In the genomic region with DNA sequence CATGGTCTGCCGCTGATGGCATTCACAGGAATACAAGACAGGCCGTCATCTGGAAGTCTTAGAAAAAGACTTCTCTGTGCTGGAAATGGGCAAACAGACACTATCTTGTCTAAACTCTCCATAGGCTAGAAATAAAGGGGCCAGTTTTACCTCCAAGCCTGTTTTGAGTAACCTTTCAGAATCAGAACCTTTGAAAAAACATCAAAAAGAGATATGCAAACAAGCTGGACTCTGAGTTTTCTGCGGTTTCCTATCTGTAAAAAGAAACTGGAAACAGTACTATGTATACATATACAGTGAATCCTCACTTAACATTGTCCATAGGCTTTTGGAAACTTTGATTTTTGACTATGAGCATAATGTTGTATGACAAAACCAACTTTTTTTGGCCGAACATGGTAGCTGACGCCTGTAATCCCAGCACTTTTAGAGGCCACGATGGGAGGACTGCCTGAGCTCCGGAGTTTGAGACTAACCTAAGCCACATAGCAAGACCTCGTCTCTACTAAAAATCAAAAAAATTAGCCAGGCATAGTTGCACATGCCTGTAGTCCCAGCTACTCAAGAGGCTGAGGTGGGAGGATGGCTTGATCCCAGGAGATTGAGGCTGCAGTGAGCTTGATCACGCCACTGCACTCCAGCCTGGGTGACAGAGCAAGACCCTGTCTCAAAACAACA, we compare ENCODE assay signal across 15 cellular contexts.
DNase-seq lines count a peak whose midpoint lies in the region; ATAC-seq and TF ChIP-seq lines count a peak whose summit lies in the region.
"Had no signal": no experiment of that assay in that cellular context is flagged by ENCODE, and none has a peak within 500 bp of the region (broad histone marks: within the 10 kb centered on the region; RNA-seq: fewer than 3 reads in every experiment).

No MANE protein-coding gene starts in this region.

- H3K36me3 ChIP-seq in MM.1S (replicated peaks; ENCODE audit: insufficient read depth, low read length): no peaks in the 10 kb centered on the region

- H3K36me3 Mint-ChIP-seq in natural killer cell treated with Interleukin-12 subunit alpha and Interleukin-12 subunit beta and Interleukin-15 and Interleukin-18, amount 100 ng/mL, for 72 hours: no peaks in the 10 kb centered on the region
- H3K36me3 Mint-ChIP-seq: CD8-positive, alpha-beta memory T cell; T-cell had no signal

- H3F3A ChIP-seq in MM.1S (ENCODE audit: insufficient read depth, low read length): no peaks in the 10 kb centered on the region

- no peaks in the 10 kb centered on the region for H4K20me1 ChIP-seq in MM.1S (ENCODE audit: insufficient read depth, low read length)

- no peaks in the 10 kb centered on the region for H3K9me2 ChIP-seq in MM.1S (replicated peaks; ENCODE audit: insufficient read depth, low read length)

- no peak overlapping the region for H2AFZ ChIP-seq in MM.1S (ENCODE audit: low read length)

- H3K27me3 ChIP-seq in MM.1S (replicated peaks; ENCODE audit: insufficient read depth, low read length): peaks cover 8% of the 10 kb centered on the region

- TF ChIP-seq CTCF in GM20000 (IDR thresholded peaks at IDR 0.05; ENCODE audit: extremely low read depth, missing control alignments): no peak
- TF ChIP-seq CTCF in MM.1S (IDR thresholded peaks at IDR 0.05; ENCODE audit: low read length): no peak

- ATAC-seq in GM18517 (IDR thresholded peaks at IDR 0.05; ENCODE audit: unreplicated experiment): peak; percentile 91
- peak; percentile 73 for ATAC-seq in HG02970 (IDR thresholded peaks at IDR 0.05; ENCODE audit: low FRiP score, unreplicated experiment)
- ATAC-seq in natural killer cell treated with Interleukin-12 subunit alpha and Interleukin-12 subunit beta and Interleukin-15 and Interleukin-18, amount 100 ng/mL, for 72 hours: no peak
- ATAC-seq: activated CD8-positive, alpha-beta memory T cell treated with anti-CD3 and anti-CD28 coated beads, Interleukin-2, amount 10 ng/mL, durations not matched to agents 7 days and 5 days; T-cell had no signal

- no peaks in the 10 kb centered on the region for H3K4me1 Mint-ChIP-seq in natural killer cell treated with Interleukin-12 subunit alpha and Interleukin-12 subunit beta and Interleukin-15 and Interleukin-18, amount 100 ng/mL, for 72 hours (ENCODE audit: low read depth in 2 of 2)
- H3K4me1 Mint-ChIP-seq: CD8-positive, alpha-beta memory T cell had no signal

- peaks cover 0 to 6% of the 10 kb centered on the region in 2 donors for H3K27me3 Mint-ChIP-seq in natural killer cell treated with Interleukin-12 subunit alpha and Interleukin-12 subunit beta and Interleukin-15 and Interleukin-18, amount 100 ng/mL, for 72 hours
- H3K27me3 Mint-ChIP-seq: activated CD8-positive, alpha-beta memory T cell treated with anti-CD3 and anti-CD28 coated beads, Interleukin-2, amount 10 ng/mL, durations not matched to agents 7 days and 5 days; CD8-positive, alpha-beta memory T cell; T-cell had no signal

- no peak overlapping the region for H3K9ac ChIP-seq in MM.1S (ENCODE audit: low read length)

- H3K27ac Mint-ChIP-seq in natural killer cell treated with Interleukin-12 subunit alpha and Interleukin-12 subunit beta and Interleukin-15 and Interleukin-18, amount 100 ng/mL, for 72 hours: no peak overlapping the region
- H3K27ac Mint-ChIP-seq: activated CD8-positive, alpha-beta memory T cell treated with anti-CD3 and anti-CD28 coated beads, Interleukin-2, amount 10 ng/mL, durations not matched to agents 7 days and 5 days; CD8-positive, alpha-beta memory T cell had no signal

- peak overlapping the region; percentile 35; the same call in 1 of the 2 replicates for H3K27ac ChIP-seq in MM.1S (ENCODE audit: low read length)

- H3K79me2 ChIP-seq in MM.1S (ENCODE audit: low read length): no peaks in the 10 kb centered on the region

- no peak overlapping the region; the same call in 1 of the 2 replicates for H3K4me3 ChIP-seq in MM.1S (ENCODE audit: low read length)

- H3K9me3 Mint-ChIP-seq in natural killer cell treated with Interleukin-12 subunit alpha and Interleukin-12 subunit beta and Interleukin-15 and Interleukin-18, amount 100 ng/mL, for 72 hours: no peaks in the 10 kb centered on the region
- H3K9me3 Mint-ChIP-seq: CD8-positive, alpha-beta memory T cell; T-cell had no signal

- H3K9me3 ChIP-seq in MM.1S (replicated peaks; ENCODE audit: insufficient read depth, low read length): no peaks in the 10 kb centered on the region

- H3K4me3 Mint-ChIP-seq in natural killer cell treated with Interleukin-12 subunit alpha and Interleukin-12 subunit beta and Interleukin-15 and Interleukin-18, amount 100 ng/mL, for 72 hours: no peak overlapping the region
- H3K4me3 Mint-ChIP-seq: activated CD8-positive, alpha-beta memory T cell treated with anti-CD3 and anti-CD28 coated beads, Interleukin-2, amount 10 ng/mL, durations not matched to agents 7 days and 5 days; CD8-positive, alpha-beta memory T cell; T-cell had no signal

- DNase-seq in GM20000 (ENCODE audit: low spot score) (peak; percentile 56), MM.1S (peak; percentile 69), glomerular visceral epithelial cell (ENCODE audit: extremely low spot score) (no peak), NCI-H128 (lab: John Stamatoyannopoulos, UW; ENCODE audit: unreplicated experiment) (no peak), NCI-H1105 treated with DMSO at 0.1 percent for 48 hours (lab: John Stamatoyannopoulos, UW) (no peak)
- DNase-seq in natural killer cell treated with Interleukin-12 subunit alpha and Interleukin-12 subunit beta and Interleukin-15 and Interleukin-18, amount 100 ng/mL, for 72 hours (ENCODE audit: low spot score): no peak
- DNase-seq: activated CD8-positive, alpha-beta memory T cell treated with anti-CD3 and anti-CD28 coated beads, Interleukin-2, amount 10 ng/mL, durations not matched to agents 7 days and 5 days; amygdala; CD8-positive, alpha-beta memory T cell; hippocampal formation; NCI-H748 treated with DMSO at 0.1 percent for 48 hours; retina; T-cell had no signal

- H3K4me2 ChIP-seq in MM.1S (ENCODE audit: low read depth, low read length): peak overlapping the region; percentile 55

- H3K4me1 ChIP-seq in MM.1S (ENCODE audit: low read length): peaks cover 20% of the 10 kb centered on the region

Comparison
In these comparisons a context has a peak if more than half of its experiments do, and no peak if none do; other contexts are left out.
1. ATAC-seq: peak in GM18517 (single experiment) and HG02970 (single experiment); none in natural killer cell treated with Interleukin-12 subunit alpha and Interleukin-12 subunit beta and Interleukin-15 and Interleukin-18, amount 100 ng/mL, for 72 hours (0 of 2).
2. DNase-seq: peak in GM20000 (single experiment) and MM.1S (single experiment); none in glomerular visceral epithelial cell (single experiment), natural killer cell treated with Interleukin-12 subunit alpha and Interleukin-12 subunit beta and Interleukin-15 and Interleukin-18, amount 100 ng/mL, for 72 hours (single experiment), NCI-H128 (single experiment) and NCI-H1105 treated with DMSO at 0.1 percent for 48 hours (single experiment).